In the genomic region with DNA sequence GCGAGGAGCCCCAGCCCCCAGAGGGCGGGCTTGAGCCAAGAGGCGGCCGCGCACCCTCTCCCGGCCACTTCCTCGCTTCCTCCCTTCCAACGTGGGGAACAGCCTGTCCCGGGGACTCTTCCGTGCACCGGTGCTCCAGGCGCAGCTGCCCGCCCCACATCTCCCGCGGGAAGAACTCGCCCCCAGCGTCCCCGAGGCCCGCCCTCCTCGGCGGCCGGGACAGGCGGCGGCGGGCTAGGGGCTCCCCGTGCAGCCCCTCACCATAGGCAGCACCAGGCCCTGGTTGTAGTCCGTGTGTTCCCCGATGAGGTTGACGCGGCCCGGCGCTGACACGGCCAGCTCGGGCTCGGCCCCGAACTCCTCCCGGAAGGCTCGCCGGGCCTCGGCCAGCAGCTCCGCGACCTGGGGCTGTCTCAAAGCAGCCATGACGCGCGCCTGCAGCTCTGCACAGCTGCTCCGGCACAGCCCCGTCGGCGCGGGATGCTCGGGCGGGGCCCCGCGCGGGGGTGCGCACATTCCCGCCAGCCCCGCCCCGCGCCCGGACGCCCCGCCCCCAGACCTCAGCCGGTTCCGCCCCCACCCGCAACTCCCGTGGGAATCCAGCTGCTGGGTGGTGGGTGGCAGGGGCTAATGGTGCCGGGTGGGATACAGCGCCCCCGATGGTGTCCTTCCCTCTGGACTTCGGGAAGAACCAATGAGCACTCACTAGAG, we compare ENCODE assay signal across 8 cellular contexts. TPM values are rescaled to one million over a fixed set of nuclear protein-coding genes. Genes with fewer than 3 reads are reported as not detected.
DNase-seq lines count a peak whose midpoint lies in the region; ATAC-seq and TF ChIP-seq lines count a peak whose summit lies in the region.

A gene (minus strand): TSS at position 482 of the 711 bp plus-strand sequence. CDS start 56 bp downstream, at position 426.

- CTCF ChIA-PET in CD8-positive, alpha-beta T cell (lab: Charles Lee): interaction anchor here (0.6 to 9.8 kb wide), 22 partner anchors 11 to 132 kb away, joined by 3 to 159 read pairs (median 4); a partner anchor contains a TSS

- DNase-seq in CD8-positive, alpha-beta T cell: peak; percentile 46 to 80 (median 69)
- DNase-seq in SKM-1 treated with dmso at 0.1 percent for 144 hours (lab: John Stamatoyannopoulos, UW; ENCODE audit: unreplicated experiment) (peak; percentile 48), cardiac muscle cell (ENCODE audit: low read depth in 1 of 2, low spot score in 1 of 2) (peak; percentile 74 to 81), posterior cingulate gyrus (peak; percentile 48 to 94 (median 71)), vagina (ENCODE audit: extremely low spot score in 2 of 2) (peak in 1 of 2 donors; percentile 95)
- DNase-seq in activated naive CD8-positive, alpha-beta T cell treated with anti-CD3 and anti-CD28 coated beads, Interleukin-2, amount 50 U/mL, for 16 hours (ENCODE audit: low read depth, low spot score): peak; percentile 37

- no peaks in the 10 kb centered on the region for H3K36me3 ChIP-seq in CD8-positive, alpha-beta T cell (ENCODE audit: insufficient read depth, low read length)
- H3K36me3 ChIP-seq in HUES48 (ENCODE audit: control insufficient read depth, insufficient read depth, low read length): no peaks in the 10 kb centered on the region
- H3K36me3 ChIP-seq in cardiac muscle cell: no peaks in the 10 kb centered on the region
- H3K36me3 ChIP-seq in vagina: no peaks in the 10 kb centered on the region

- TF ChIP-seq POLR2A in vagina (IDR thresholded peaks at IDR 0.05): peak in 1 of 2 donors; percentile 36

- H3K4me1 ChIP-seq in CD8-positive, alpha-beta T cell (ENCODE audit: insufficient read depth, low read length): peaks cover 16% of the 10 kb centered on the region
- H3K4me1 ChIP-seq in HUES48 (ENCODE audit: control insufficient read depth, insufficient read depth, low read length) (peaks cover 7% of the 10 kb centered on the region), cardiac muscle cell (ENCODE audit: low read depth) (no peaks in the 10 kb centered on the region), vagina (peaks cover 20% of the 10 kb centered on the region)

- peak; percentile 94 for ATAC-seq in CD8-positive, alpha-beta T cell
- ATAC-seq in GM19395 (IDR thresholded peaks at IDR 0.05; ENCODE audit: unreplicated experiment): peak; percentile 67

- no peaks in the 10 kb centered on the region for H3K27me3 ChIP-seq in CD8-positive, alpha-beta T cell (ENCODE audit: insufficient read depth, low read length)
- H3K27me3 ChIP-seq in HUES48 (ENCODE audit: control insufficient read depth, insufficient read depth, low read length) (no peaks in the 10 kb centered on the region), cardiac muscle cell (no peaks in the 10 kb centered on the region), vagina (no peaks in the 10 kb centered on the region)

- POLR2A ChIA-PET in CD8-positive, alpha-beta T cell (lab: Charles Lee): interaction anchor here (0.7 to 7.5 kb wide), 11 partner anchors 11 to 132 kb away, joined by 3 to 180 read pairs (median 4); a partner anchor contains a TSS

- TF ChIP-seq CTCF in CD8-positive, alpha-beta T cell (IDR thresholded peaks at IDR 0.05): peak; percentile 40
- peak; percentile 64 for TF ChIP-seq CTCF in cardiac muscle cell (IDR thresholded peaks at IDR 0.05; ENCODE audit: low read depth, low read length)
- peak; percentile 32 to 49 (median 34) for TF ChIP-seq CTCF in vagina (IDR thresholded peaks at IDR 0.05)

- H3K4me3 ChIP-seq in CD8-positive, alpha-beta T cell (ENCODE audit: low read depth, low read length): peak within 1 kb of the TSS; percentile 86
- peak within 1 kb of the TSS; percentile 82 for H3K4me3 ChIP-seq in HUES48 (ENCODE audit: low read depth, low read length)
- H3K4me3 ChIP-seq in cardiac muscle cell: peak within 1 kb of the TSS; percentile 49
- peak within 1 kb of the TSS; percentile 57 to 88 for H3K4me3 ChIP-seq in vagina

- peak within 1 kb of the TSS; percentile 51 for H3K27ac ChIP-seq in CD8-positive, alpha-beta T cell (ENCODE audit: low read depth, low read length)
- no peak within 1 kb of the TSS for H3K27ac ChIP-seq in HUES48 (ENCODE audit: low read depth, low read length)
- peak within 1 kb of the TSS; percentile 29 for H3K27ac ChIP-seq in cardiac muscle cell
- H3K27ac ChIP-seq in vagina: peak within 1 kb of the TSS; percentile 91

- H3K27ac Mint-ChIP-seq in CD8-positive, alpha-beta T cell: peak within 1 kb of the TSS; percentile 55

- peak within 1 kb of the TSS; percentile 74 for H3K4me3 Mint-ChIP-seq in CD8-positive, alpha-beta T cell

- H3K9me3 Mint-ChIP-seq in CD8-positive, alpha-beta T cell: no peaks in the 10 kb centered on the region

- H3K4me1 Mint-ChIP-seq in CD8-positive, alpha-beta T cell (ENCODE audit: low read depth): peaks cover 8% of the 10 kb centered on the region

- peak within 1 kb of the TSS; percentile 48 for H3K9ac ChIP-seq in HUES48 (ENCODE audit: low read depth, low read length)

- H3K36me3 Mint-ChIP-seq in CD8-positive, alpha-beta T cell: peaks cover 3% of the 10 kb centered on the region

- H3K9me3 ChIP-seq in CD8-positive, alpha-beta T cell (ENCODE audit: low read length): no peaks in the 10 kb centered on the region
- no peaks in the 10 kb centered on the region for H3K9me3 ChIP-seq in HUES48 (ENCODE audit: control insufficient read depth, insufficient read depth, low read length)
- H3K9me3 ChIP-seq in cardiac muscle cell (ENCODE audit: low read depth): no peaks in the 10 kb centered on the region
- H3K9me3 ChIP-seq in vagina: no peaks in the 10 kb centered on the region

- H3K27me3 Mint-ChIP-seq in CD8-positive, alpha-beta T cell (ENCODE audit: low read depth): no peaks in the 10 kb centered on the region

- intact Hi-C loops in CD8-positive, alpha-beta T cell (cut with DNase I, micrococcal nuclease): loop anchor here (1.0 to 5.0 kb wide), 5 partner anchors 14 to 132 kb away; a partner anchor contains a TSS
- intact Hi-C loops in posterior cingulate gyrus (cut with DNase I): no loop called here
- intact Hi-C loops in vagina (cut with DNase I): loop anchor here (10.0 kb wide), 1 partner anchor 110 kb away; a partner anchor contains a TSS

RNA-seq across cellular contexts. Expression of the gene that starts here (rescaled TPM):
- 1 to 10 TPM; 3.4 to 3.7 TPM for total RNA-seq in CD8-positive, alpha-beta T cell
- total RNA-seq in cardiac muscle cell: 35.1 and 54.0 TPM in 2 replicates
- 42.4 and 74.4 TPM in 2 replicates for polyA plus RNA-seq in cardiac muscle cell
- 18.4 TPM for total RNA-seq in vagina
